Comparison of ENCODE assay signal across 8 cellular contexts in the genomic region with DNA sequence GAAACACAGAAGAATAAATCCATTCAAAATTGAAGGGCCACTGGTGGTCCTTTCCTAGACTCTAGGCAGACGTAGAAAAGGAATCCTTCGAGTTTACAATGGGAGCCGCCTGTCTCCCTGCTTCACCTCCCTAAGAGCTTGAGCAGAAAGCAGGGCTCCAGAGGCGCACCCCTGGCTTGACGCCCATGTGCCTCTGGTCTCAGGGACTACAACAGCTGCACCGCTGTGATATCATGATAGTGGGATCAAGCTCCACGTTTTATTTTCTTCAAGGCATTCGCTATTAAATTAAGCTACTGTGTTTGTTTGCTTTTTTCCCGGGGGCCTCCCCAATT. TPM values are rescaled to one million over a fixed set of nuclear protein-coding genes. Genes with fewer than 3 reads are reported as not detected.
DNase-seq lines count a peak whose midpoint lies in the region; ATAC-seq and TF ChIP-seq lines count a peak whose summit lies in the region.

No MANE protein-coding gene starts in this region.

- H3K79me2 ChIP-seq in PC-9 (ENCODE audit: low read depth) (peaks cover 58% of the 10 kb centered on the region), trophoblast cell (ENCODE audit: control insufficient read depth, insufficient read depth, low read length, poor library complexity) (peaks cover 12% of the 10 kb centered on the region)

- peak overlapping the region; percentile 50 for H4K91ac ChIP-seq in trophoblast cell (ENCODE audit: low read depth, low read length)

- no peak overlapping the region for H2BK5ac ChIP-seq in trophoblast cell (ENCODE audit: low read depth, low read length, poor library complexity)

- TF ChIP-seq POLR2A in erythroblast (IDR thresholded peaks at IDR 0.05; ENCODE audit: low read length) = no peak

- peaks cover 62% of the 10 kb centered on the region for H3F3A ChIP-seq in PC-9 (ENCODE audit: insufficient read depth, low read depth)

- POLR2A ChIA-PET in PC-9 (lab: Charles Lee; ENCODE audit: unreplicated experiment) = interaction anchor here (0.6 to 1.1 kb wide), 2 partner anchors 9 to 117 kb away, joined by 5 to 6 read pairs; a partner anchor contains a TSS

- H3K4me2 ChIP-seq in PC-9 (peak overlapping the region; percentile 96), trophoblast cell (ENCODE audit: low read length) (peak overlapping the region; percentile 93)

- TF ChIP-seq CTCF in PC-9 (conservative IDR thresholded peaks at IDR 0.05) = no peak

- H3K36me3 ChIP-seq in ES-I3 (ENCODE audit: insufficient read depth, low read length) (peaks cover 47% of the 10 kb centered on the region), PC-9 (ENCODE audit: low read depth) (peaks cover 52% of the 10 kb centered on the region), trophoblast cell (ENCODE audit: control insufficient read depth in 1 of 2, insufficient read depth in 2 of 2, low read length in 2 of 2) (peaks cover 39 to 46% of the 10 kb centered on the region in 2 experiments)

- peak overlapping the region; percentile 71 for H3K4me3 ChIP-seq in PC-9
- peak overlapping the region; percentile 100 for H3K4me3 ChIP-seq in trophoblast cell (ENCODE audit: low read depth, low read length)

- CTCF ChIA-PET in PC-9 (lab: Charles Lee) = interaction anchor here (0.6 to 1.9 kb wide), 2 partner anchors 53 to 67 kb away, joined by 8 to 10 read pairs; a partner anchor contains a TSS

- H2AFZ ChIP-seq in PC-9 = no peak overlapping the region
- peak overlapping the region; percentile 11 for H2AFZ ChIP-seq in trophoblast cell (ENCODE audit: insufficient read depth, low read length, poor library complexity)

- H3K4me1 ChIP-seq in ES-I3 (ENCODE audit: insufficient read depth, low read length) = no peaks in the 10 kb centered on the region
- H3K4me1 ChIP-seq in PC-9 (replicated peaks; ENCODE audit: insufficient read depth) = peaks cover 20% of the 10 kb centered on the region
- peaks cover 8 to 10% of the 10 kb centered on the region in 2 experiments for H3K4me1 ChIP-seq in trophoblast cell (ENCODE audit: control insufficient read depth in 1 of 2, insufficient read depth in 2 of 2, low read length in 2 of 2)

- peak overlapping the region; percentile 72 for H4K8ac ChIP-seq in trophoblast cell (ENCODE audit: low read depth, low read length)

- H4K12ac ChIP-seq in trophoblast cell (ENCODE audit: low read depth, low read length) = peak overlapping the region; percentile 61

- no peak for DNase-seq in PC-9
- DNase-seq in erythroblast (lab: John Stamatoyannopoulos, UW) = peak; percentile 89 to 91
- no peak for DNase-seq in trophoblast cell
- DNase-seq in Ammon's horn (ENCODE audit: low spot score) = no peak
- no peak for DNase-seq in activated gamma-delta T cell (lab: John Stamatoyannopoulos, UW)

- H3K4ac ChIP-seq in trophoblast cell (ENCODE audit: low read depth, low read length) = peak overlapping the region; percentile 71

- no peak overlapping the region for H2BK12ac ChIP-seq in trophoblast cell (ENCODE audit: low read length)

- peaks cover 42% of the 10 kb centered on the region for H4K20me1 ChIP-seq in PC-9 (ENCODE audit: insufficient read depth)

- intact Hi-C loops in PC-9 (cut with micrococcal nuclease; ENCODE audit: unreplicated experiment) = loop anchor here (5.0 kb wide), 2 partner anchors 180 to 335 kb away; a partner anchor contains a TSS

- H3K9ac ChIP-seq in ES-I3 (ENCODE audit: low read depth, low read length) (peak overlapping the region; percentile 72), trophoblast cell (ENCODE audit: low read length) (peak overlapping the region; percentile 82)

- ATAC-seq in GM19395 (IDR thresholded peaks at IDR 0.05; ENCODE audit: unreplicated experiment) = no peak
- no peak for ATAC-seq in GM21529 (IDR thresholded peaks at IDR 0.05; ENCODE audit: unreplicated experiment)

- no CpG with 5 or more reads among the region's 9 CpGs for WGBS in trophoblast cell (ENCODE audit: extremely low coverage, insufficient coverage, insufficient read length)

- H3K27me3 ChIP-seq in PC-9 (ENCODE audit: insufficient read depth, low read depth) = no peaks in the 10 kb centered on the region
- no peaks in the 10 kb centered on the region for H3K27me3 ChIP-seq in trophoblast cell (ENCODE audit: insufficient read depth, low read length)

- BruUV-seq in PC-9 (replicated peaks; lab: Mats Ljungman, UMichigan) = TSS peak; percentile 24

- peak overlapping the region; percentile 80 for H3K18ac ChIP-seq in trophoblast cell (ENCODE audit: low read length)

- no peak overlapping the region for H3K23ac ChIP-seq in trophoblast cell (ENCODE audit: low read length)

- H2BK120ac ChIP-seq in trophoblast cell (ENCODE audit: insufficient read depth, low read length, poor library complexity) = peak overlapping the region; percentile 26

- no peaks in the 10 kb centered on the region for H3K9me2 ChIP-seq in PC-9 (ENCODE audit: insufficient read depth)

- H3K79me1 ChIP-seq in trophoblast cell (ENCODE audit: low read length) = peaks cover 12% of the 10 kb centered on the region

- H3K9me3 ChIP-seq in ES-I3 (ENCODE audit: control insufficient read depth, insufficient read depth, low read length) (no peaks in the 10 kb centered on the region), PC-9 (ENCODE audit: insufficient read depth, low read depth) (no peaks in the 10 kb centered on the region), trophoblast cell (ENCODE audit: insufficient read depth, low read depth, low read length) (no peaks in the 10 kb centered on the region)

- peak overlapping the region; percentile 63 for H3K27ac ChIP-seq in PC-9
- H3K27ac ChIP-seq in trophoblast cell (ENCODE audit: low read depth, low read length) = peak overlapping the region; percentile 12

- H2AK5ac ChIP-seq in trophoblast cell (ENCODE audit: low read length) = peak overlapping the region; percentile 87

- peak overlapping the region; percentile 55 for H3K14ac ChIP-seq in trophoblast cell (ENCODE audit: low read length)

RNA-seq across cellular contexts. Expression of a gene that starts 0.4 kb away (rescaled TPM):
- total RNA-seq in PC-9 (2021) = 51.8 and 75.8 TPM in 2 replicates
- polyA plus RNA-seq in trophoblast cell (2013) = 56.6 and 58.3 TPM in 2 replicates

RNA-seq across cellular contexts. Expression of a gene that starts 0.8 kb away (rescaled TPM):
- total RNA-seq in PC-9 (2021) = 13.2 and 16.0 TPM in 2 replicates
- 22.4 and 22.8 TPM in 2 replicates for polyA plus RNA-seq in trophoblast cell (2013)

RNA-seq across cellular contexts. Expression of a gene that starts 13.5 kb away (rescaled TPM):
- total RNA-seq in PC-9 (2021) = 11.3 and 13.1 TPM in 2 replicates
- 0.52 and 0.67 TPM in 2 replicates for polyA plus RNA-seq in trophoblast cell (2013)

RNA-seq across cellular contexts. Expression of a gene that starts 42.3 kb away (rescaled TPM):
- 7.6 and 12.1 TPM in 2 replicates for total RNA-seq in PC-9 (2021)
- 0.03 TPM in 1 of 2 replicates, not detected in the other for polyA plus RNA-seq in trophoblast cell (2013)

RNA-seq across cellular contexts. Expression of a gene that starts 52.2 kb away (rescaled TPM):
- total RNA-seq in PC-9 (2021) = 22.1 and 22.5 TPM in 2 replicates
- 4.3 and 4.5 TPM in 2 replicates for polyA plus RNA-seq in trophoblast cell (2013)

Comparison
In these comparisons a context has a peak if more than half of its experiments do, and no peak if none do; other contexts are left out.
1. DNase-seq: peak in erythroblast (2 of 2); none in PC-9 (0 of 2), trophoblast cell (0 of 2), Ammon's horn (single experiment) and activated gamma-delta T cell (single experiment).